ENCODE assay signal across 8 cellular contexts in the genomic region with DNA sequence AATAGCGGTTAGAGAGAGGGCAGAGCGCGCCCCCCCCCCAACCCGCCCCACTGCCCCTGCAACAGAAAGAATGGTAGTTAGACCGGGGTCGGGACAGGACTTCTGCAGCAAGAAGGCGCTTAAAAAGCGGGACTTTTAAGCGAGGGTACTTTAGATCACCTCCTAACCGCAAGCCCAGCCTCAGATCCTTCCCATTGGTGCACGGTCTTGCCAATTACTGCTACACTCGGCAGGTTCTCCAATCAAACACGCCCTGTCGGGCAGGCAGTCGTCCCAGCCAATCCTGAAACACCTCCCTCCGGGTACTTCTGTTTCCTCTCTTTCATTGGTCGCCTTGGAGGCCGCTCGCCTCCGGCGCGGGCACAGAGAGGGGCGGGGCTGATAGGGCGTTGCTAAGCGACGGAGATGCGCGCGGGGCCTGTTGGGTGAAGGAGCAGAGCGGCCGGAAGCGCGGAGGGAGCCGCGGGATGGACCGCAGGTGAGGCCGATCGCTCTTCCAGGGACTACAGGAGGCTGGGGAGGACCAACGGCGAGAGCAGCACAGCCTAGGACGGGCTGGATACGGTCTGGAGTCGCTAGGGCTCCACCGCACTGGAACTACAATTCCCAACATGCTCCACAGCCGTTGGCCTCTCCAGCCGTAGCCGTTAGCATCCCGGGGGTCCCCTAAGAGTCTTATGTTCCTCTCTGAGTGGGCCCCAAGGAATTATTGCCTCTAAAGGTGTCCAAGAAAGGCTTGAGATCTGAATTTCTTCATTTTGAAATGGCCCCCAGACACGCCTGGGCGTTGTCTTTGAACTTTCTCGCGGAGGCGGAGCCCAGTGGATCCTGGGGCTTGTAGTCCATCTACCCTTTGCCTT. TPM values are rescaled to one million over a fixed set of nuclear protein-coding genes. Genes with fewer than 3 reads are reported as not detected.
DNase-seq lines count a peak whose midpoint lies in the region; ATAC-seq and TF ChIP-seq lines count a peak whose summit lies in the region.

A gene (plus strand): TSS at position 428 of the 860 bp plus-strand sequence. CDS start 40 bp downstream, at position 468.

- peak; percentile 100 for DNase-seq in DMS53 treated with DMSO at 0.1 percent for 48 hours (lab: John Stamatoyannopoulos, UW; ENCODE audit: unreplicated experiment)
- peak; percentile 98 to 99 (median 99) for DNase-seq in Peyer's patch
- DNase-seq in activated T-cell treated with anti-CD3 and anti-CD28 coated beads, Interleukin-2, amount 50 U/mL, for 48 hours = peak; percentile 99
- DNase-seq in stimulated activated CD8-positive, alpha-beta memory T cell treated with anti-CD3 and anti-CD28 coated beads, Interleukin-7, amount 100 ng/mL, for 24 hours (ENCODE audit: low read depth) = peak; percentile 97

- ATAC-seq in GM21737 (IDR thresholded peaks at IDR 0.05; ENCODE audit: unreplicated experiment) (peak; percentile 94), esophagus mucosa (peak; percentile 95)

- no peaks in the 10 kb centered on the region for H4K20me1 ChIP-seq in KMS-11 (ENCODE audit: insufficient read depth)

- H3K4me3 ChIP-seq in KMS-11 (IDR thresholded peaks at IDR 0.05; ENCODE audit: insufficient read depth, low read depth, low read length) = no peak within 1 kb of the TSS
- peak within 1 kb of the TSS; percentile 67 to 99 (median 84) for H3K4me3 ChIP-seq in Peyer's patch
- peak within 1 kb of the TSS; percentile 79 to 97 for H3K4me3 ChIP-seq in muscle layer of colon (ENCODE audit: low read depth in 1 of 2, low read length in 2 of 2)

- H3K9me3 ChIP-seq in Peyer's patch (no peaks in the 10 kb centered on the region), muscle layer of colon (ENCODE audit: low read length) (no peaks in the 10 kb centered on the region)

- H3K4me1 ChIP-seq in KMS-11 (ENCODE audit: low read depth, poor library complexity, severe bottlenecking) (peaks cover 16% of the 10 kb centered on the region), Peyer's patch (peaks cover 4 to 41% (median 11%) of the 10 kb centered on the region in 4 donors), muscle layer of colon (ENCODE audit: insufficient read depth, low read length) (peaks cover 34% of the 10 kb centered on the region)

- H3K9ac ChIP-seq in KMS-11 (peak within 1 kb of the TSS; percentile 77), muscle layer of colon (ENCODE audit: low read length) (peak within 1 kb of the TSS; percentile 95)

- H3K36me3 ChIP-seq in KMS-11 (ENCODE audit: insufficient read depth) (no peaks in the 10 kb centered on the region), Peyer's patch (peaks cover 0 to 33% (median 0%) of the 10 kb centered on the region in 3 donors), muscle layer of colon (ENCODE audit: insufficient read depth, low read length) (peaks cover 27% of the 10 kb centered on the region)

- H3K79me2 ChIP-seq in KMS-11 (ENCODE audit: insufficient read depth, low read depth) = peaks cover 12% of the 10 kb centered on the region; the same call in 1 of the 2 replicates

- H3K27ac ChIP-seq in KMS-11 = peak within 1 kb of the TSS; percentile 79
- H3K27ac ChIP-seq in Peyer's patch = peak within 1 kb of the TSS; percentile 90 to 97 (median 94)
- H3K27ac ChIP-seq in muscle layer of colon (ENCODE audit: low read depth, low read length) = peak within 1 kb of the TSS; percentile 98

- peak within 1 kb of the TSS; percentile 94 for H2AFZ ChIP-seq in KMS-11 (ENCODE audit: low read depth)

- peak within 1 kb of the TSS; percentile 84 for H3K4me2 ChIP-seq in KMS-11

- H3K27me3 ChIP-seq in KMS-11 (ENCODE audit: insufficient read depth, low read depth) (no peaks in the 10 kb centered on the region), Peyer's patch (no peaks in the 10 kb centered on the region), muscle layer of colon (ENCODE audit: control insufficient read depth in 1 of 2, insufficient read depth in 2 of 2, low read length in 2 of 2) (no peaks in the 10 kb centered on the region)

- TF ChIP-seq CTCF in KMS-11 (conservative IDR thresholded peaks at IDR 0.05; ENCODE audit: low read depth, low read length) (no peak), Peyer's patch (IDR thresholded peaks at IDR 0.05) (no peak)

- TF ChIP-seq POLR2A in Peyer's patch (IDR thresholded peaks at IDR 0.05) = peak; percentile 65 to 69

RNA-seq across cellular contexts. Expression of the gene that starts here (rescaled TPM):
- total RNA-seq in Peyer's patch (10 to 100 TPM in 3 of 4 donors, 1 to 10 TPM in 1; 6.0 to 36.8 (median 27.2) TPM), esophagus mucosa (14.7 TPM)
